8 cellular contexts compared by ENCODE assay signal in genomic region chr17:42154514-42154883, GRCh38. TPM values are rescaled to one million over a fixed set of nuclear protein-coding genes. Genes with fewer than 3 reads are reported as not detected.
DNase-seq lines count a peak whose midpoint lies in the region; ATAC-seq and TF ChIP-seq lines count a peak whose summit lies in the region.

No MANE protein-coding gene starts in this region.

- peaks cover 16% of the 10 kb centered on the region for H3K36me3 Mint-ChIP-seq in activated CD4-positive, alpha-beta memory T cell treated with anti-CD3 and anti-CD28 coated beads, Interleukin-2, amount 10 ng/mL, durations not matched to agents 7 days and 5 days (ENCODE audit: low read depth)

- no peak for TF ChIP-seq POLR2A in stomach (IDR thresholded peaks at IDR 0.05)

- ATAC-seq in HG03571 (IDR thresholded peaks at IDR 0.05; ENCODE audit: unreplicated experiment), result no peak
- no peak for ATAC-seq in HG03457 (IDR thresholded peaks at IDR 0.05; ENCODE audit: unreplicated experiment)

- no CpG with 5 or more reads among the region's 12 CpGs for WGBS in iPS DF 6.9 (ENCODE audit: insufficient coverage, insufficient read length)
- 0 to 2% (median 1%) methylated on average over 12 of the region's 12 CpGs for WGBS in stomach, 5 donors

- no peaks in the 10 kb centered on the region for H3K27me3 ChIP-seq in iPS DF 6.9 (ENCODE audit: control insufficient read depth, insufficient read depth, low read length)
- H3K27me3 ChIP-seq in stomach, result no peaks in the 10 kb centered on the region

- H3K4me3 ChIP-seq in HEK293 (ENCODE audit: low read depth, low read length) (peak overlapping the region; percentile 53), iPS DF 6.9 (ENCODE audit: low read length) (peak overlapping the region; percentile 97), stomach (peak overlapping the region; percentile 95 to 99 (median 98))

- no peaks in the 10 kb centered on the region; the same call in 1 of the 2 replicates for H3K4me1 ChIP-seq in HEK293 (ENCODE audit: control insufficient read depth, insufficient read depth, low read length)
- peaks cover 6% of the 10 kb centered on the region for H3K4me1 ChIP-seq in iPS DF 6.9 (ENCODE audit: control insufficient read depth, insufficient read depth, low read length)
- H3K4me1 ChIP-seq in stomach, result peaks cover 28 to 57% (median 48%) of the 10 kb centered on the region in 4 donors

- H3K27ac ChIP-seq in HEK293 (ENCODE audit: extremely low read depth, low read depth, low read length) (peak overlapping the region; percentile 71), iPS DF 6.9 (ENCODE audit: low read length) (no peak overlapping the region), stomach (peak overlapping the region; percentile 75 to 94 (median 87))

- peaks cover 8 to 27% of the 10 kb centered on the region in 2 experiments for H3K36me3 ChIP-seq in HEK293 (ENCODE audit: control insufficient read depth in 2 of 2, insufficient read depth in 1 of 2, low read length in 2 of 2)
- H3K36me3 ChIP-seq in iPS DF 6.9 (ENCODE audit: control insufficient read depth, insufficient read depth, low read length), result no peaks in the 10 kb centered on the region
- peaks cover 3 to 28% (median 20%) of the 10 kb centered on the region in 4 donors for H3K36me3 ChIP-seq in stomach

- H3K27me3 Mint-ChIP-seq in activated CD4-positive, alpha-beta memory T cell treated with anti-CD3 and anti-CD28 coated beads, Interleukin-2, amount 10 ng/mL, durations not matched to agents 7 days and 5 days, result no peaks in the 10 kb centered on the region

- intact Hi-C loops in stomach (cut with DNase I; ENCODE audit: low total_unique reads), result no loop called here

- CTCF ChIA-PET in HEK293 (lab: Yijun Ruan, JAX), result interaction anchor here (1.1 kb wide), 1 partner anchor 8 kb away, joined by 9 read pairs; no protein-coding TSS in a partner anchor
- CTCF ChIA-PET in activated CD4-positive, alpha-beta memory T cell treated with anti-CD3 and anti-CD28 coated beads, Interleukin-2, amount 10 ng/mL, durations not matched to agents 7 days and 5 days (lab: Charles Lee), result interaction anchor here (1.1 to 2.5 kb wide), 3 partner anchors 8 to 138 kb away, joined by 3 to 7 read pairs (median 6); partner anchors contain the start of genes DNAJC7 and KCNH4

- no peak for TF ChIP-seq CTCF in HEK293 (tag by site-specific recombination; IDR thresholded peaks at IDR 0.05)
- no peak for TF ChIP-seq CTCF in stomach (IDR thresholded peaks at IDR 0.05)

- peak overlapping the region; percentile 92 for H3K4me3 Mint-ChIP-seq in activated CD4-positive, alpha-beta memory T cell treated with anti-CD3 and anti-CD28 coated beads, Interleukin-2, amount 10 ng/mL, durations not matched to agents 7 days and 5 days

- H3K4me1 Mint-ChIP-seq in activated CD4-positive, alpha-beta memory T cell treated with anti-CD3 and anti-CD28 coated beads, Interleukin-2, amount 10 ng/mL, durations not matched to agents 7 days and 5 days, result peaks cover 45% of the 10 kb centered on the region

- POLR2A ChIA-PET in HEK293 (lab: Yijun Ruan, JAX), result interaction anchor here (0.6 to 2.1 kb wide), 5 partner anchors 9 to 513 kb away, joined by 3 to 6 read pairs (median 5); partner anchors contain the start of genes CNP and KAT2A
- POLR2A ChIA-PET in activated CD4-positive, alpha-beta memory T cell treated with anti-CD3 and anti-CD28 coated beads, Interleukin-2, amount 10 ng/mL, durations not matched to agents 7 days and 5 days (lab: Charles Lee), result interaction anchor here (0.8 to 6.5 kb wide), 18 partner anchors 10 to 290 kb away, joined by 3 to 30 read pairs (median 4); partner anchors contain the start of genes CNP, DHX58, DNAJC7 and GHDC

- no peaks in the 10 kb centered on the region for H3K9me3 Mint-ChIP-seq in activated CD4-positive, alpha-beta memory T cell treated with anti-CD3 and anti-CD28 coated beads, Interleukin-2, amount 10 ng/mL, durations not matched to agents 7 days and 5 days

- peak overlapping the region; percentile 86 for H3K27ac Mint-ChIP-seq in activated CD4-positive, alpha-beta memory T cell treated with anti-CD3 and anti-CD28 coated beads, Interleukin-2, amount 10 ng/mL, durations not matched to agents 7 days and 5 days

- DNase-seq in activated CD4-positive, alpha-beta memory T cell treated with anti-CD3 and anti-CD28 coated beads, Interleukin-2, amount 10 ng/mL, durations not matched to agents 7 days and 5 days, result no peak
- DNase-seq in iPS DF 6.9 (ENCODE audit: low read depth, low spot score) (no peak), stomach (no peak), NCI-H524 treated with DMSO at 0.1 percent for 48 hours (lab: John Stamatoyannopoulos, UW) (no peak), NCI-H2227 (lab: John Stamatoyannopoulos, UW; ENCODE audit: unreplicated experiment) (no peak)

- no peak for TF ChIP-seq EP300 in stomach (IDR thresholded peaks at IDR 0.05)

- H3K9me3 ChIP-seq in HEK293 (ENCODE audit: control insufficient read depth, insufficient read depth, low read depth, low read length) (no peaks in the 10 kb centered on the region), iPS DF 6.9 (ENCODE audit: control insufficient read depth, insufficient read depth, low read length) (no peaks in the 10 kb centered on the region), stomach (no peaks in the 10 kb centered on the region)

TF ChIP-seq in HEK293, 187 proteins besides CTCF, POLR2A, EP300 and RAD21 (continues in another document):
- TF ChIP-seq ZBTB6 (tag by site-specific recombination; IDR thresholded peaks at IDR 0.05) (0 out of 2 replicates have a peak, but pooled peaks have one; percentile 6), ZBTB11 (tag by site-specific recombination; conservative IDR thresholded peaks at IDR 0.05; ENCODE audit: low read depth) (no peak), GLIS2 (tag by site-specific recombination; IDR thresholded peaks at IDR 0.05) (peak; percentile 44; the same call in 1 of the 2 replicates), KLF16 (tag by site-specific recombination; IDR thresholded peaks at IDR 0.05) (peak; percentile 42; the same call in 1 of the 2 replicates), ZNF324 (tag by site-specific recombination; IDR thresholded peaks at IDR 0.05) (no peak)

RNA-seq across cellular contexts. Expression of gene RAB5C, which starts 0.3 kb away (rescaled TPM):
- 10 to 100 TPM; 95.8 to 97.3 TPM for total RNA-seq in activated CD4-positive, alpha-beta memory T cell treated with anti-CD3 and anti-CD28 coated beads, Interleukin-2, amount 10 ng/mL, durations not matched to agents 7 days and 5 days
- 100 to 1,000 TPM in 1 of 5 donors, 10 to 100 TPM in 4; 26.8 to 105 (median 69.2) TPM for total RNA-seq in stomach
- 100 to 1,000 TPM in 2 of 3 donors, 10 to 100 TPM in 1; 67.0 to 225 (median 170) TPM for polyA plus RNA-seq in stomach

RNA-seq across cellular contexts. Expression of gene KCNH4, which starts 26.4 kb away (rescaled TPM):
- under 1 TPM; 0.05 to 0.08 TPM for total RNA-seq in activated CD4-positive, alpha-beta memory T cell treated with anti-CD3 and anti-CD28 coated beads, Interleukin-2, amount 10 ng/mL, durations not matched to agents 7 days and 5 days
- not detected for total RNA-seq in stomach
- polyA plus RNA-seq in stomach, result not detected

RNA-seq across cellular contexts. Expression of gene HCRT, which starts 30.8 kb away (rescaled TPM):
- total RNA-seq in activated CD4-positive, alpha-beta memory T cell treated with anti-CD3 and anti-CD28 coated beads, Interleukin-2, amount 10 ng/mL, durations not matched to agents 7 days and 5 days, result not detected
- total RNA-seq in stomach, result not detected
- polyA plus RNA-seq in stomach, result not detected

RNA-seq across cellular contexts. Expression of gene HSPB9, which starts 31.9 kb away (rescaled TPM):
- under 1 TPM in 1 of 2 experiments, not detected in 1; 0.18 TPM for total RNA-seq in activated CD4-positive, alpha-beta memory T cell treated with anti-CD3 and anti-CD28 coated beads, Interleukin-2, amount 10 ng/mL, durations not matched to agents 7 days and 5 days
- not detected for total RNA-seq in stomach
- under 1 TPM; 0.25 to 0.61 (median 0.35) TPM for polyA plus RNA-seq in stomach

RNA-seq across cellular contexts. Expression of gene KAT2A, which starts 33.3 kb away (rescaled TPM):
- 10 to 100 TPM; 25.7 to 26.7 TPM for total RNA-seq in activated CD4-positive, alpha-beta memory T cell treated with anti-CD3 and anti-CD28 coated beads, Interleukin-2, amount 10 ng/mL, durations not matched to agents 7 days and 5 days
- total RNA-seq in stomach, result 100 to 1,000 TPM in 1 of 5 donors, 10 to 100 TPM in 4; 10.1 to 114 (median 74.7) TPM
- polyA plus RNA-seq in stomach, result 10 to 100 TPM; 25.0 to 90.2 (median 29.3) TPM
